8 cellular contexts compared by ENCODE assay signal in genomic region chr17:42407289-42407836, GRCh38. TPM values are rescaled to one million over a fixed set of nuclear protein-coding genes. Genes with fewer than 3 reads are reported as not detected.
DNase-seq lines count a peak whose midpoint lies in the region; ATAC-seq and TF ChIP-seq lines count a peak whose summit lies in the region.

No MANE protein-coding gene starts in this region.

- H3K4me1 ChIP-seq in psoas muscle, result peaks cover 62% of the 10 kb centered on the region

- 0 to 4% (median 3%) methylated on average over 2 of the region's 2 CpGs for WGBS in psoas muscle, 3 donors

- peak overlapping the region; percentile 21 for H3K27ac Mint-ChIP-seq in activated naive CD8-positive, alpha-beta T cell treated with anti-CD3 and anti-CD28 coated beads, Interleukin-2, amount 50 U/mL, for 24 hours

- no peaks in the 10 kb centered on the region for H3K27me3 ChIP-seq in psoas muscle (ENCODE audit: insufficient read depth in 3 of 3, low read length in 2 of 3)

- peaks cover 15% of the 10 kb centered on the region for H3K4me1 Mint-ChIP-seq in activated naive CD8-positive, alpha-beta T cell treated with anti-CD3 and anti-CD28 coated beads, Interleukin-2, amount 50 U/mL, for 24 hours

- no peaks in the 10 kb centered on the region for H3K27me3 Mint-ChIP-seq in activated naive CD8-positive, alpha-beta T cell treated with anti-CD3 and anti-CD28 coated beads, Interleukin-2, amount 50 U/mL, for 24 hours

- TF ChIP-seq CTCF in psoas muscle (IDR thresholded peaks at IDR 0.05), result no peak

- peak; percentile 94 for DNase-seq in DMS53 (lab: John Stamatoyannopoulos, UW)
- DNase-seq in Jurkat, Clone E6-1 (ENCODE audit: low read depth, low spot score), result peak; percentile 51
- DNase-seq in SHP77 (lab: John Stamatoyannopoulos, UW), result peak; percentile 81 to 90
- DNase-seq in activated naive CD8-positive, alpha-beta T cell treated with anti-CD3 and anti-CD28 coated beads, Interleukin-2, amount 50 U/mL, for 24 hours, result peak; percentile 51
- DNase-seq in cardiac septum (ENCODE audit: low spot score), result peak; percentile 89
- DNase-seq in psoas muscle, result peak; percentile 83 to 94

- peak; percentile 81 for ATAC-seq in activated naive CD8-positive, alpha-beta T cell treated with anti-CD3 and anti-CD28 coated beads, Interleukin-2, amount 50 U/mL, for 24 hours
- peak; percentile 82 to 85 (median 84) for ATAC-seq in psoas muscle
- ATAC-seq in GM18873 (IDR thresholded peaks at IDR 0.05; ENCODE audit: low FRiP score, unreplicated experiment), result no peak
- no peak for ATAC-seq in GM21360 (IDR thresholded peaks at IDR 0.05; ENCODE audit: unreplicated experiment)

- H3K9me3 ChIP-seq in psoas muscle, result no peaks in the 10 kb centered on the region

- H3K36me3 Mint-ChIP-seq in activated naive CD8-positive, alpha-beta T cell treated with anti-CD3 and anti-CD28 coated beads, Interleukin-2, amount 50 U/mL, for 24 hours (ENCODE audit: low read depth), result no peaks in the 10 kb centered on the region

- no peaks in the 10 kb centered on the region for H3K9me3 Mint-ChIP-seq in activated naive CD8-positive, alpha-beta T cell treated with anti-CD3 and anti-CD28 coated beads, Interleukin-2, amount 50 U/mL, for 24 hours

- peak overlapping the region; percentile 90 for H3K27ac ChIP-seq in psoas muscle

- no peak overlapping the region for H3K4me3 ChIP-seq in Jurkat, Clone E6-1 (ENCODE audit: low read length)
- peak overlapping the region; percentile 37 for H3K4me3 ChIP-seq in psoas muscle

- intact Hi-C loops in cardiac septum (cut with DNase I) (loop anchor here (2.0 to 5.0 kb wide), 3 partner anchors 19 to 110 kb away; partner anchors contain the start of gene STAT3), psoas muscle (cut with DNase I) (loop anchor here (2.0 to 10.0 kb wide), 6 partner anchors 19 to 293 kb away; partner anchors contain the start of genes DHX58 (in 1 of the 2) and STAT3 (in 1 of the 2))

- peaks cover 0 to 31% of the 10 kb centered on the region in 2 donors for H3K36me3 ChIP-seq in psoas muscle (ENCODE audit: insufficient read depth in 1 of 2, low read depth in 1 of 2)

- H3K4me3 Mint-ChIP-seq in activated naive CD8-positive, alpha-beta T cell treated with anti-CD3 and anti-CD28 coated beads, Interleukin-2, amount 50 U/mL, for 24 hours, result no peak overlapping the region

RNA-seq across cellular contexts. Expression of gene CAVIN1, which starts 15.7 kb away (rescaled TPM):
- polyA plus RNA-seq in Jurkat, Clone E6-1 (2012; ENCODE audit: insufficient read depth, insufficient read length), result not detected
- total RNA-seq in cardiac septum (358 TPM), psoas muscle (100 to 1,000 TPM; 109 to 151 (median 128) TPM)
- 10 to 100 TPM; 69.5 to 92.6 (median 92.0) TPM for polyA plus RNA-seq in psoas muscle

RNA-seq across cellular contexts. Expression of gene STAT3, which starts 19.1 kb away (rescaled TPM):
- 38.7 TPM for polyA plus RNA-seq in Jurkat, Clone E6-1 (2012; ENCODE audit: insufficient read depth, insufficient read length)
- 159 TPM for total RNA-seq in cardiac septum
- total RNA-seq in psoas muscle, result 100 to 1,000 TPM in 3 of 4 donors, 10 to 100 TPM in 1; 67.3 to 279 (median 220) TPM
- 100 to 1,000 TPM in 1 of 3 donors, 10 to 100 TPM in 2; 95.6 to 111 (median 97.8) TPM for polyA plus RNA-seq in psoas muscle

RNA-seq across cellular contexts. Expression of gene ATP6V0A1, which starts 51.3 kb away (rescaled TPM):
- 10.6 TPM for polyA plus RNA-seq in Jurkat, Clone E6-1 (2012; ENCODE audit: insufficient read depth, insufficient read length)
- 40.3 TPM for total RNA-seq in cardiac septum
- total RNA-seq in psoas muscle, result 100 to 1,000 TPM in 2 of 4 donors, 10 to 100 TPM in 2; 41.1 to 116 (median 89.6) TPM
- polyA plus RNA-seq in psoas muscle, result 10 to 100 TPM; 51.7 to 62.7 (median 61.0) TPM

Comparison
In these comparisons a context has a peak if more than half of its experiments do, and no peak if none do; other contexts are left out.
1. ATAC-seq: peak in activated naive CD8-positive, alpha-beta T cell treated with anti-CD3 and anti-CD28 coated beads, Interleukin-2, amount 50 U/mL, for 24 hours (single experiment) and psoas muscle (4 of 4); none in GM18873 (single experiment) and GM21360 (single experiment).
2. Peak in every context shown above with its lines, with median percentiles within 50 percentile points of each other: DNase-seq.